ENCODE assay signal across 17 cellular contexts in genomic region chr2:10363861-10364610, GRCh38.
DNase-seq lines count a peak whose midpoint lies in the region; ATAC-seq, FAIRE-seq and TF ChIP-seq lines count a peak whose summit lies in the region.
"Had no signal": no experiment of that assay in that cellular context is flagged by ENCODE, and none has a peak within 500 bp of the region (broad histone marks: within the 10 kb centered on the region; RNA-seq: fewer than 3 reads in every experiment).

No MANE protein-coding gene starts in this region.

- H3K4me3 Mint-ChIP-seq in Caco-2 (ENCODE audit: unreplicated experiment) = no peak overlapping the region
- H3K4me3 Mint-ChIP-seq: H9, IgD-negative memory B cell had no signal

- H3K79me1 ChIP-seq in mesenchymal stem cell (replicated peaks; ENCODE audit: low read length, poor library complexity, severe bottlenecking) = peaks cover 37% of the 10 kb centered on the region

- H3K14ac ChIP-seq in mesenchymal stem cell (ENCODE audit: low read length in 2 of 2) = no peak overlapping the region

- H3K36me3 ChIP-seq in H7 (replicated peaks; ENCODE audit: control insufficient read depth, insufficient read depth, low read length) (no peaks in the 10 kb centered on the region), K562 (ENCODE audit: control insufficient read depth, insufficient read depth, low read length) (peaks cover 5% of the 10 kb centered on the region; the same call in 2 of the 3 replicates), mesenchymal stem cell (ENCODE audit: control insufficient read depth in 1 of 2, insufficient read depth in 2 of 2, low read depth in 1 of 2, low read length in 2 of 2) (peaks cover 0 to 7% of the 10 kb centered on the region in 2 experiments), stomach (peaks cover 0 to 9% (median 6%) of the 10 kb centered on the region in 4 donors), Caco-2 (ENCODE audit: control insufficient read depth, insufficient read depth, low read length) (no peaks in the 10 kb centered on the region)

- H3K9me3 ChIP-seq in K562 (replicated peaks; ENCODE audit: control insufficient read depth, insufficient read depth, low read depth, low read length) (no peaks in the 10 kb centered on the region), mesenchymal stem cell (ENCODE audit: control insufficient read depth, low read length) (no peaks in the 10 kb centered on the region), stomach (no peaks in the 10 kb centered on the region), Caco-2 (no peaks in the 10 kb centered on the region)
- H3K9me3 ChIP-seq: A549, BE2C had no signal

- H3K18ac ChIP-seq in mesenchymal stem cell (ENCODE audit: low read depth in 1 of 2, low read length in 2 of 2) = no peak overlapping the region

- H3K4me1 ChIP-seq in K562 (replicated peaks in 1 of 2; ENCODE audit: control insufficient read depth in 2 of 2, insufficient read depth in 2 of 2, low read length in 2 of 2) (peaks cover 3 to 61% of the 10 kb centered on the region in 2 experiments; a peak in 4 of 5 replicates), mesenchymal stem cell (ENCODE audit: control insufficient read depth, insufficient read depth, low read depth, low read length) (peaks cover 8% of the 10 kb centered on the region), stomach (peaks cover 54 to 87% (median 69%) of the 10 kb centered on the region in 4 donors), Caco-2 (peaks cover 12% of the 10 kb centered on the region)

- no peak for TF ChIP-seq EP300 in K562 (IDR thresholded peaks at IDR 0.05; ENCODE audit: low read length)
- no peak for TF ChIP-seq EP300 in stomach (IDR thresholded peaks at IDR 0.05)

- no peak for TF ChIP-seq RAD21 in K562 (CRISPR knock-in tag; conservative IDR thresholded peaks at IDR 0.05 in 1 of 2, IDR thresholded peaks at IDR 0.05 in 1 of 2)

- ATAC-seq in K562 = no peak
- ATAC-seq in GM19324 (IDR thresholded peaks at IDR 0.05; ENCODE audit: low FRiP score, unreplicated experiment) = no peak
- ATAC-seq: A549 had no signal

- H3K4me1 Mint-ChIP-seq in Caco-2 (ENCODE audit: low read depth, unreplicated experiment) = peaks cover 7% of the 10 kb centered on the region

- BruUV-seq in K562 (replicated peaks; lab: Mats Ljungman, UMichigan) (no TSS peak), Caco-2 (replicated peaks; lab: Mats Ljungman, UMichigan) (no TSS peak)

- peak overlapping the region in 1 of 2 experiments; percentile 83; a peak in 2 of 4 replicates for H3K9ac ChIP-seq in K562 (ENCODE audit: insufficient read depth in 1 of 2, low read depth in 2 of 2, low read length in 2 of 2)
- H3K9ac ChIP-seq in mesenchymal stem cell (ENCODE audit: low read length) = no peak overlapping the region
- H3K9ac ChIP-seq: GM23248 had no signal

- H4K91ac ChIP-seq in mesenchymal stem cell (ENCODE audit: low read length) = no peak overlapping the region

- H2BK15ac ChIP-seq in mesenchymal stem cell (ENCODE audit: low read depth, poor library complexity, severe bottlenecking) = no peak overlapping the region

- in situ Hi-C loops in K562 (cut with MboI) = no loop called here

- H3K4me3 ChIP-seq in H7 (ENCODE audit: insufficient read depth, low read depth, low read length) (no peak overlapping the region), K562 (no peak overlapping the region), mesenchymal stem cell (ENCODE audit: insufficient read depth in 1 of 2, low read depth in 1 of 2, low read length in 2 of 2) (no peak overlapping the region), stomach (no peak overlapping the region), Caco-2 (ENCODE audit: low read depth, low read length) (no peak overlapping the region)
- H3K4me3 ChIP-seq: A549, GM23248 had no signal

- H2BK120ac ChIP-seq in mesenchymal stem cell (ENCODE audit: low read depth, low read length) = no peak overlapping the region

- no peak for FAIRE-seq in K562 (lab: Jason Lieb, UNC)
- FAIRE-seq: A549 had no signal

- H3K27me3 Mint-ChIP-seq in Caco-2 (ENCODE audit: insufficient read depth, unreplicated experiment) = no peaks in the 10 kb centered on the region
- H3K27me3 Mint-ChIP-seq: CD4-positive, alpha-beta memory T cell; IgD-negative memory B cell had no signal

- H4K8ac ChIP-seq in mesenchymal stem cell (ENCODE audit: low read length) = peak overlapping the region; percentile 42

- H3K36me3 Mint-ChIP-seq in Caco-2 (ENCODE audit: insufficient read depth, unreplicated experiment) = peaks cover 6% of the 10 kb centered on the region

- H2AFZ ChIP-seq in K562 (ENCODE audit: low read depth, low read length) = no peak overlapping the region
- H2AFZ ChIP-seq in mesenchymal stem cell (ENCODE audit: low read depth, low read length) = no peak overlapping the region
- H2AFZ ChIP-seq: GM23248 had no signal

- intact Hi-C loops in K562 (cut with micrococcal nuclease) (no loop called here), stomach (cut with DNase I; ENCODE audit: low total_unique reads) (no loop called here), Caco-2 (cut with micrococcal nuclease; ENCODE audit: unreplicated experiment) (no loop called here)

- peaks cover 16% of the 10 kb centered on the region for H4K20me1 ChIP-seq in K562 (replicated peaks; ENCODE audit: control insufficient read depth, insufficient read depth, low read length)

- no peak overlapping the region for H3K4me2 ChIP-seq in K562 (ENCODE audit: insufficient read depth, low read length)
- no peak overlapping the region for H3K4me2 ChIP-seq in mesenchymal stem cell (ENCODE audit: low read length, poor library complexity, severe bottlenecking)
- H3K4me2 ChIP-seq: A549 had no signal

- TF ChIP-seq CTCF in K562 (IDR thresholded peaks at IDR 0.05 in 2 of 3, conservative IDR thresholded peaks at IDR 0.05 in 1 of 3; ENCODE audit: insufficient read depth in 2 of 3, low read depth in 1 of 3, low read length in 3 of 3) (no peak), stomach (IDR thresholded peaks at IDR 0.05) (no peak), Caco-2 (IDR thresholded peaks at IDR 0.05; ENCODE audit: insufficient read depth in 1 of 2, low read depth in 1 of 2, low read length in 1 of 2, severe bottlenecking in 1 of 2, unreplicated experiment in 1 of 2) (no peak)

- H2AK5ac ChIP-seq in mesenchymal stem cell (ENCODE audit: low read length, severe bottlenecking) = no peak overlapping the region

- peaks cover 28% of the 10 kb centered on the region for H3K79me2 ChIP-seq in K562 (ENCODE audit: control insufficient read depth, insufficient read depth, low read length)

- no peak overlapping the region for H3K27ac Mint-ChIP-seq in Caco-2 (ENCODE audit: unreplicated experiment)
- H3K27ac Mint-ChIP-seq: H9 had no signal

- H2BK12ac ChIP-seq in mesenchymal stem cell (ENCODE audit: low read length in 2 of 2) = no peak overlapping the region

- H3K9me1 ChIP-seq in K562 (ENCODE audit: control insufficient read depth, insufficient read depth, low read length) = peaks cover 3% of the 10 kb centered on the region

- no peaks in the 10 kb centered on the region for H3K9me3 Mint-ChIP-seq in Caco-2 (ENCODE audit: unreplicated experiment)
- H3K9me3 Mint-ChIP-seq: CD4-positive, alpha-beta memory T cell; H9; IgD-negative memory B cell had no signal

- DNase-seq in H7 (peak; percentile 52), K562 (ENCODE audit: extremely low read depth in 1 of 4, low spot score in 3 of 4) (no peak), mesenchymal stem cell (no peak), stomach (no peak), NCI-H1092 treated with DMSO at 0.1 percent for 48 hours (lab: John Stamatoyannopoulos, UW) (no peak), Caco-2 (no peak)
- DNase-seq: BE2C; CD4-positive, alpha-beta memory T cell; COR-L47; DND-41; GF-D8; GM23248; H9 had no signal

- H2BK5ac ChIP-seq in mesenchymal stem cell (ENCODE audit: low read depth, low read length, poor library complexity, severe bottlenecking) = no peak overlapping the region

- H3K27ac ChIP-seq in K562 (ENCODE audit: extremely low read depth, low read depth, low read length) (no peak overlapping the region), mesenchymal stem cell (ENCODE audit: low read length, poor library complexity, severe bottlenecking) (no peak overlapping the region), stomach (peak overlapping the region in 4 of 5 donors; percentile 3 to 75 (median 38))
- H3K27ac ChIP-seq: C4-2B, GM23248 had no signal

- H3K4ac ChIP-seq in mesenchymal stem cell (ENCODE audit: low read depth in 1 of 2, low read length in 2 of 2) = no peak overlapping the region

- 82% methylated on average over 11 of the region's 23 CpGs for WGBS in K562 (ENCODE audit: insufficient coverage, low coverage, missing lambda C conversion rate)
- WGBS in mesenchymal stem cell = 88% methylated on average over 21 of the region's 23 CpGs
- WGBS in stomach, 5 donors = 80 to 90% (median 84%) methylated on average over 19 to 23 of the region's 23 CpGs

- TF ChIP-seq POLR2A in K562 (conservative IDR thresholded peaks at IDR 0.05) (no peak), stomach (IDR thresholded peaks at IDR 0.05) (no peak)

- CTCF ChIA-PET in K562 (lab: Yijun Ruan, JAX; ENCODE audit: low intra/inter-chr PET ratio) = no interaction called here
- CTCF ChIA-PET in Caco-2 (lab: Charles Lee) = no interaction called here

- H3K27me3 ChIP-seq in H7 (ENCODE audit: control insufficient read depth, insufficient read depth, low read length) (no peaks in the 10 kb centered on the region), K562 (ENCODE audit: control insufficient read depth in 2 of 2, insufficient read depth in 2 of 2, low read length in 2 of 2) (no peaks in the 10 kb centered on the region), mesenchymal stem cell (ENCODE audit: control insufficient read depth in 1 of 2, insufficient read depth in 1 of 2, low read length in 2 of 2) (no peaks in the 10 kb centered on the region), stomach (no peaks in the 10 kb centered on the region), Caco-2 (replicated peaks; ENCODE audit: control insufficient read depth, insufficient read depth, low read length) (no peaks in the 10 kb centered on the region)
- H3K27me3 ChIP-seq: BE2C had no signal

- POLR2A ChIA-PET in K562 (lab: Yijun Ruan, JAX) = interaction anchor here (0.6 to 1.3 kb wide), 2 partner anchors 30 to 139 kb away, joined by 3 to 4 read pairs; no protein-coding TSS in a partner anchor
- POLR2A ChIA-PET in Caco-2 (lab: Charles Lee) = interaction anchor here (0.9 kb wide), 1 partner anchor 63 kb away, joined by 3 read pairs; no protein-coding TSS in a partner anchor

- H3K23ac ChIP-seq in mesenchymal stem cell (ENCODE audit: low read length in 2 of 2) = no peak overlapping the region

TF ChIP-seq in K562, 482 proteins besides CTCF, POLR2A, EP300 and RAD21:
- TF ChIP-seq ELF2 (CRISPR knock-in tag; IDR thresholded peaks at IDR 0.05) (no peak), WHSC1 (IDR thresholded peaks at IDR 0.05; ENCODE audit: low read length) (no peak), STAT5B (CRISPR knock-in tag; IDR thresholded peaks at IDR 0.05) (no peak), ESRRA (IDR thresholded peaks at IDR 0.05; ENCODE audit: borderline replicate concordance, low read depth) (peak; percentile 35; the same call in 1 of the 2 replicates), POLR2G (IDR thresholded peaks at IDR 0.05; ENCODE audit: low read depth, low read length) (peak; percentile 18; the same call in 1 of the 2 replicates), SAFB (IDR thresholded peaks at IDR 0.05; ENCODE audit: borderline replicate concordance, low read depth, low read length) (no peak)
TF ChIP-seq in K562: peak in this region for 2.

Comparison
In these comparisons a context has a peak if more than half of its experiments do, and no peak if none do; other contexts are left out.
1. H3K27ac ChIP-seq: peak in stomach (4 of 5); none in K562 (single experiment) and mesenchymal stem cell (single experiment).